ENCODE assay signal across 26 cellular contexts in genomic region chr5:39491210-39491609, GRCh38.
"Had no signal": no experiment of that assay in that cellular context is flagged by ENCODE, and none has a peak within 500 bp of the region (broad histone marks: within the 10 kb centered on the region; RNA-seq: fewer than 3 reads in every experiment).

No MANE protein-coding gene starts in this region.

- DNase-seq: colonic mucosa; cortex of kidney; dermis blood vessel endothelial cell; dorsolateral prefrontal cortex; effector CD4-positive, alpha-beta T cell; effector CD8-positive, alpha-beta T cell; effector memory CD4-positive, alpha-beta T cell; effector memory CD8-positive, alpha-beta T cell; endodermal cell; erythroblast; esophagus squamous epithelium; foreskin fibroblast; foreskin keratinocyte; foreskin melanocyte; gastrocnemius medialis; glutamatergic neuron; head of caudate nucleus; heart left ventricle; heart right ventricle had no signal

- H3K4me3 ChIP-seq: colonic mucosa, coronary artery, dorsolateral prefrontal cortex, esophagus muscularis mucosa, esophagus squamous epithelium, gastrocnemius medialis, gastroesophageal sphincter, heart left ventricle, heart right ventricle had no signal

- H3K27ac ChIP-seq: colonic mucosa, coronary artery, dorsolateral prefrontal cortex, epithelial cell of prostate, esophagus muscularis mucosa, esophagus squamous epithelium, foreskin keratinocyte, gastrocnemius medialis, gastroesophageal sphincter, heart left ventricle, heart right ventricle had no signal

- H3K27me3 ChIP-seq: colonic mucosa, dorsolateral prefrontal cortex, esophagus muscularis mucosa, esophagus squamous epithelium, gastrocnemius medialis, gastroesophageal sphincter, heart left ventricle, heart right ventricle had no signal

- H3K9me3 ChIP-seq: colonic mucosa, esophagus squamous epithelium, gastrocnemius medialis had no signal

- ATAC-seq: effector memory CD8-positive, alpha-beta T cell; esophagus mucosa; foreskin keratinocyte; gastrocnemius medialis; gastroesophageal sphincter; heart left ventricle; heart right ventricle had no signal

- H3K36me3 ChIP-seq: colonic mucosa, esophagus muscularis mucosa, esophagus squamous epithelium, gastrocnemius medialis, gastroesophageal sphincter, heart left ventricle, heart right ventricle had no signal

- H3K4me1 ChIP-seq: colonic mucosa, foreskin keratinocyte had no signal

- FAIRE-seq: endothelial cell of umbilical vein, frontal cortex had no signal
